Comparison of ENCODE assay signal across 8 cellular contexts in the genomic region with DNA sequence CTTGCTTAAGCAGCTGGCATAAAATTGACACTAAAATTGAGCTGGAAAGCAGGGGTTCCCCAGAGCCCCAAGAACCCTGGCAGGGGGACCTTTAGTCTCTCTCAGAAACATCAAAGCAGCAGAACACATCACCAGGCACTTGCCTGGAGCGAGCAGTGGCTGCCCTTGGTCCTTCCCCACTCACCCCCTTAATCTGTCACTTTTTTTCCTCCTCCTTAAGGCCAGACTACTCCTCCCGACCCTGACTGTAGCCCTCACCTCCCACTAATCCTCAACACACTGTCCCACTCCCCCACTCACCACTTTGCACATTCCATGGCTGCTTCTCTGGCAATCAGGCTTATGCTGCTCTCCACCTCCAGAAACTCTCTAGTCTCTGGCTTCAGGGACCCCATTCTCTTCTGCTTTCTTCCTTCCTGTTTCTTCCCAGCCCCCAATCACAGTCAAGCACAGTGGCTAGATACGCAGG.
A peak's percentile ranks its signal among the peaks of the same experiment; 100 is the strongest.
DNase-seq lines count a peak whose midpoint lies in the region; ATAC-seq and TF ChIP-seq lines count a peak whose summit lies in the region.

No MANE protein-coding gene starts in this region.

- H3K36me3 Mint-ChIP-seq in activated naive CD4-positive, alpha-beta T cell treated with anti-CD3 and anti-CD28 coated beads, Interleukin-2, amount 10 ng/mL, durations not matched to agents 7 days and 5 days: peaks cover 22% of the 10 kb centered on the region

- peak overlapping the region; percentile 98 for H3K4me3 Mint-ChIP-seq in activated naive CD4-positive, alpha-beta T cell treated with anti-CD3 and anti-CD28 coated beads, Interleukin-2, amount 10 ng/mL, durations not matched to agents 7 days and 5 days

- H3K4me1 ChIP-seq in iPS-15b (ENCODE audit: control insufficient read depth, insufficient read depth, low read length) (peaks cover 4% of the 10 kb centered on the region), subcutaneous abdominal adipose tissue (ENCODE audit: control insufficient read depth in 5 of 5, insufficient read depth in 5 of 5, low read length in 5 of 5) (peaks cover 2 to 30% (median 23%) of the 10 kb centered on the region in 5 donors)

- TF ChIP-seq CTCF in GM12875 (IDR thresholded peaks at IDR 0.05; ENCODE audit: borderline replicate concordance, insufficient read depth, low read depth, low read length): no peak

- H3K9me3 ChIP-seq in iPS-15b (ENCODE audit: control insufficient read depth, insufficient read depth, low read length) (no peaks in the 10 kb centered on the region), subcutaneous abdominal adipose tissue (ENCODE audit: control insufficient read depth in 5 of 5, low read length in 5 of 5) (no peaks in the 10 kb centered on the region)

- peak overlapping the region; percentile 63 for H3K4me3 ChIP-seq in GM12875 (ENCODE audit: low read depth, low read length)
- H3K4me3 ChIP-seq in iPS-15b (ENCODE audit: low read depth, low read length): peak overlapping the region; percentile 97
- peak overlapping the region; percentile 79 to 100 (median 99) for H3K4me3 ChIP-seq in subcutaneous abdominal adipose tissue (ENCODE audit: low read depth in 1 of 5, low read length in 5 of 5)

- H3K9ac ChIP-seq in iPS-15b (ENCODE audit: low read depth, low read length) (no peak overlapping the region), subcutaneous abdominal adipose tissue (ENCODE audit: low read length in 5 of 5) (peak overlapping the region; percentile 72 to 93 (median 80))

- no peaks in the 10 kb centered on the region for H3K27me3 ChIP-seq in iPS-15b (ENCODE audit: control insufficient read depth, insufficient read depth, low read length)
- H3K27me3 ChIP-seq in subcutaneous abdominal adipose tissue (ENCODE audit: control insufficient read depth in 5 of 5, insufficient read depth in 4 of 5, low read length in 5 of 5): peaks cover 0 to 10% (median 0%) of the 10 kb centered on the region in 5 donors

- CTCF ChIA-PET in activated naive CD4-positive, alpha-beta T cell treated with anti-CD3 and anti-CD28 coated beads, Interleukin-2, amount 10 ng/mL, durations not matched to agents 7 days and 5 days (lab: Charles Lee): interaction anchor here (0.9 to 1.1 kb wide), 2 partner anchors 14 to 104 kb away, joined by 4 to 6 read pairs; partner anchors contain the start of gene ZSCAN26

- H3K9me3 Mint-ChIP-seq in activated naive CD4-positive, alpha-beta T cell treated with anti-CD3 and anti-CD28 coated beads, Interleukin-2, amount 10 ng/mL, durations not matched to agents 7 days and 5 days: no peaks in the 10 kb centered on the region

- H3K27me3 Mint-ChIP-seq in activated naive CD4-positive, alpha-beta T cell treated with anti-CD3 and anti-CD28 coated beads, Interleukin-2, amount 10 ng/mL, durations not matched to agents 7 days and 5 days: peaks cover 10% of the 10 kb centered on the region

- DNase-seq in activated naive CD4-positive, alpha-beta T cell treated with anti-CD3 and anti-CD28 coated beads, Interleukin-2, amount 10 ng/mL, durations not matched to agents 7 days and 5 days: peak; percentile 20
- DNase-seq in DMS153 treated with DMSO at 0.1 percent for 48 hours (lab: John Stamatoyannopoulos, UW; ENCODE audit: unreplicated experiment) (no peak), MV-4-11 (lab: John Stamatoyannopoulos, UW) (no peak), NCI-H748 treated with DMSO at 0.1 percent for 48 hours (lab: John Stamatoyannopoulos, UW) (no peak)

- no peaks in the 10 kb centered on the region for H3K36me3 ChIP-seq in iPS-15b (ENCODE audit: control insufficient read depth, insufficient read depth, low read length)
- H3K36me3 ChIP-seq in subcutaneous abdominal adipose tissue (ENCODE audit: control insufficient read depth in 5 of 5, insufficient read depth in 5 of 5, low read length in 5 of 5): peaks cover 2 to 12% (median 8%) of the 10 kb centered on the region in 5 donors

- peaks cover 38% of the 10 kb centered on the region for H3K4me1 Mint-ChIP-seq in activated naive CD4-positive, alpha-beta T cell treated with anti-CD3 and anti-CD28 coated beads, Interleukin-2, amount 10 ng/mL, durations not matched to agents 7 days and 5 days

- peak; percentile 9 for ATAC-seq in HG03064 (IDR thresholded peaks at IDR 0.05; ENCODE audit: low read depth, unreplicated experiment)

- peak overlapping the region; percentile 91 for H3K27ac Mint-ChIP-seq in activated naive CD4-positive, alpha-beta T cell treated with anti-CD3 and anti-CD28 coated beads, Interleukin-2, amount 10 ng/mL, durations not matched to agents 7 days and 5 days

- peak overlapping the region; percentile 40 for H3K27ac ChIP-seq in subcutaneous abdominal adipose tissue (ENCODE audit: low read depth, low read length)
